8 cellular contexts compared by ENCODE assay signal in genomic region chr12:110937104-110937641, GRCh38. TPM values are rescaled to one million over a fixed set of nuclear protein-coding genes. Genes with fewer than 3 reads are reported as not detected.
A peak's percentile ranks its signal among the peaks of the same experiment; 100 is the strongest.
DNase-seq lines count a peak whose midpoint lies in the region; ATAC-seq, FAIRE-seq and TF ChIP-seq lines count a peak whose summit lies in the region.

No MANE protein-coding gene starts in this region.

- DNase-seq in NCI-H1694 treated with DMSO at 0.1 percent for 48 hours (lab: John Stamatoyannopoulos, UW) (peak; percentile 68), WTC11 (ENCODE audit: low spot score) (peak; percentile 86), cardiac fibroblast (ENCODE audit: low read depth in 2 of 2) (peak; percentile 42 to 53), kidney (peak; percentile 78)
- DNase-seq in stimulated activated CD4-positive, alpha-beta T cell treated with anti-CD3 and anti-CD28 coated beads, Interleukin-4, amount 100 ng/mL, for 4 hours = peak; percentile 29 to 59

- no peak overlapping the region for H3K27ac ChIP-seq in kidney (ENCODE audit: low read depth in 2 of 2, low read length in 2 of 2)

- CTCF ChIA-PET in WTC11 (lab: Charles Lee) = interaction anchor here (0.6 to 3.4 kb wide), 27 partner anchors 8 to 374 kb away, joined by 3 to 21 read pairs (median 3); partner anchors contain the start of gene CCDC63

- peak overlapping the region; percentile 99 for H3K27ac Mint-ChIP-seq in WTC11

- POLR2A ChIA-PET in WTC11 (lab: Charles Lee) = no interaction called here

- no peak for TF ChIP-seq POLR2A in GM18505 (IDR thresholded peaks at IDR 0.05; ENCODE audit: borderline replicate concordance, extremely low read depth, insufficient read depth, insufficient read length)

- no peak for FAIRE-seq in kidney (lab: Jason Lieb, UNC)

- H3K9ac ChIP-seq in kidney (ENCODE audit: low read length in 2 of 2) = no peak overlapping the region

- peaks cover 62% of the 10 kb centered on the region for H3K4me1 Mint-ChIP-seq in WTC11

- H3K4me1 ChIP-seq in kidney (ENCODE audit: control insufficient read depth in 1 of 2, insufficient read depth in 1 of 2, low read depth in 1 of 2, low read length in 2 of 2) = no peaks in the 10 kb centered on the region

- ATAC-seq in WTC11 (peak; percentile 78), GM18517 (IDR thresholded peaks at IDR 0.05; ENCODE audit: unreplicated experiment) (no peak), GM18505 (IDR thresholded peaks at IDR 0.05; ENCODE audit: unreplicated experiment) (no peak)

- peaks cover 5% of the 10 kb centered on the region; the same call in 1 of the 2 replicates for H3K9me3 Mint-ChIP-seq in WTC11

- H3K4me3 Mint-ChIP-seq in WTC11 = peak overlapping the region; percentile 78

- H3K36me3 Mint-ChIP-seq in WTC11 = peaks cover 16% of the 10 kb centered on the region

- peak; percentile 93 for TF ChIP-seq CTCF in GM12873 (IDR thresholded peaks at IDR 0.05; ENCODE audit: insufficient read depth, low read depth, low read length, missing control alignments)
- TF ChIP-seq CTCF in WTC11 (IDR thresholded peaks at IDR 0.05) = peak; percentile 89
- TF ChIP-seq CTCF in cardiac fibroblast (IDR thresholded peaks at IDR 0.05; ENCODE audit: low read depth, low read length) = peak; percentile 97
- TF ChIP-seq CTCF in kidney (IDR thresholded peaks at IDR 0.05; ENCODE audit: borderline replicate concordance, extremely low read depth, insufficient read depth) = peak; percentile 79

- no peaks in the 10 kb centered on the region for H3K9me3 ChIP-seq in kidney (ENCODE audit: control insufficient read depth in 1 of 2, low read length in 2 of 2)

- peaks cover 18% of the 10 kb centered on the region for H3K27me3 Mint-ChIP-seq in WTC11 (ENCODE audit: low read depth)

- intact Hi-C loops in kidney (cut with DNase I) = no loop called here

- H3K4me3 ChIP-seq in cardiac fibroblast (replicated peaks in 1 of 2; ENCODE audit: low read depth in 2 of 2, low read length in 2 of 2) = no peak overlapping the region
- no peak overlapping the region for H3K4me3 ChIP-seq in kidney (ENCODE audit: low read length in 2 of 2)

- no peaks in the 10 kb centered on the region for H3K36me3 ChIP-seq in kidney (ENCODE audit: control insufficient read depth in 1 of 2, insufficient read depth in 2 of 2, low read length in 2 of 2)

TF ChIP-seq in WTC11, 78 proteins besides CTCF, POLR2A, EP300 and RAD21:
- TF ChIP-seq FOXP4 (CRISPR knock-in tag; IDR thresholded peaks at IDR 0.05) = 0 out of 2 replicates have a peak, but pooled peaks have one; percentile 42
- peak; percentile 58 for TF ChIP-seq MAX (CRISPR knock-in tag; IDR thresholded peaks at IDR 0.05)
- peak; percentile 14; the same call in 1 of the 2 replicates for TF ChIP-seq USF2 (CRISPR knock-in tag; IDR thresholded peaks at IDR 0.05)
- TF ChIP-seq ZBTB21 (CRISPR knock-in tag; IDR thresholded peaks at IDR 0.05; ENCODE audit: borderline replicate concordance) = no peak
- TF ChIP-seq E2F5 (CRISPR knock-in tag; IDR thresholded peaks at IDR 0.05) = peak; percentile 72; the same call in 1 of the 2 replicates
- TF ChIP-seq SMAD3 (CRISPR knock-in tag; IDR thresholded peaks at IDR 0.05; ENCODE audit: borderline replicate concordance) = 0 out of 2 replicates have a peak, but pooled peaks have one; percentile 27
- TF ChIP-seq HMGXB4 (CRISPR knock-in tag; IDR thresholded peaks at IDR 0.05) = peak; percentile 46; the same call in 1 of the 2 replicates
- TF ChIP-seq ETV6 (CRISPR knock-in tag; IDR thresholded peaks at IDR 0.05) = peak; percentile 90
- peak; percentile 75; the same call in 1 of the 2 replicates for TF ChIP-seq TEAD1 (CRISPR knock-in tag; IDR thresholded peaks at IDR 0.05)
- TF ChIP-seq ZNF423 (CRISPR knock-in tag; IDR thresholded peaks at IDR 0.05) = peak; percentile 41
- TF ChIP-seq PRRX2 (CRISPR knock-in tag; IDR thresholded peaks at IDR 0.05) = peak; percentile 78; the same call in 1 of the 2 replicates
- no peak for TF ChIP-seq CBFB (CRISPR knock-in tag; IDR thresholded peaks at IDR 0.05; ENCODE audit: low read depth)
- TF ChIP-seq FOXK1 (CRISPR knock-in tag; IDR thresholded peaks at IDR 0.05) = peak; percentile 67; the same call in 1 of the 2 replicates
- peak; percentile 73; the same call in 1 of the 2 replicates for TF ChIP-seq AFF4 (CRISPR knock-in tag; IDR thresholded peaks at IDR 0.05; ENCODE audit: borderline replicate concordance)
- peak; percentile 45; the same call in 1 of the 2 replicates for TF ChIP-seq FOXP1 (CRISPR knock-in tag; IDR thresholded peaks at IDR 0.05; ENCODE audit: borderline replicate concordance)
- no peak for TF ChIP-seq FOXJ3 (CRISPR knock-in tag; IDR thresholded peaks at IDR 0.05; ENCODE audit: borderline replicate concordance)

RNA-seq across cellular contexts. Expression of gene MYL2, which starts 16.8 kb away (rescaled TPM):
- total RNA-seq in WTC11 (2021) (not detected in 3 replicates), kidney (not detected)
- 4.4 TPM for polyA plus RNA-seq in kidney (ENCODE audit: insufficient read depth, low read depth, low replicate concordance)
